Comparison of ENCODE assay signal across 7 cellular contexts in genomic region chr16:678858-679807, GRCh38. TPM values are rescaled to one million over a fixed set of nuclear protein-coding genes. Genes with fewer than 3 reads are reported as not detected.
DNase-seq lines count a peak whose midpoint lies in the region; ATAC-seq and TF ChIP-seq lines count a peak whose summit lies in the region.

No MANE protein-coding gene starts in this region.

- H3K36me3 ChIP-seq in MM.1S (replicated peaks; ENCODE audit: insufficient read depth, low read length) (no peaks in the 10 kb centered on the region), colonic mucosa (peaks cover 6% of the 10 kb centered on the region)

- H3K4me3 ChIP-seq in GM12865 (ENCODE audit: low read depth, low read length) (peak overlapping the region; percentile 62), MM.1S (ENCODE audit: low read length) (no peak overlapping the region), colonic mucosa (peak overlapping the region; percentile 35)

- H2AFZ ChIP-seq in MM.1S (ENCODE audit: low read length) = peak overlapping the region; percentile 58; the same call in 1 of the 2 replicates

- peak overlapping the region; percentile 82 for H3K4me3 Mint-ChIP-seq in T-helper 17 cell

- H3K4me1 ChIP-seq in MM.1S (ENCODE audit: low read length) = peaks cover 8% of the 10 kb centered on the region; the same call in 1 of the 2 replicates
- H3K4me1 ChIP-seq in colonic mucosa = peaks cover 40% of the 10 kb centered on the region

- H3K27me3 ChIP-seq in MM.1S (replicated peaks; ENCODE audit: insufficient read depth, low read length) (no peaks in the 10 kb centered on the region), colonic mucosa (no peaks in the 10 kb centered on the region)

- peaks cover 32% of the 10 kb centered on the region for H3K79me2 ChIP-seq in MM.1S (ENCODE audit: low read length)

- DNase-seq in GM12865 (ENCODE audit: low read depth) (peak; percentile 66), MM.1S (no peak), T-helper 17 cell (peak in 2 of 3 donors; percentile 50 to 53), colonic mucosa (peak; percentile 80), left lobe of liver (ENCODE audit: low spot score) (peak; percentile 84)
- DNase-seq in stimulated activated CD4-positive, alpha-beta T cell treated with anti-CD3 and anti-CD28 coated beads, Interleukin-2, amount 100 ng/mL, for 24 hours = peak; percentile 60 to 68

- intact Hi-C loops in colonic mucosa (cut with DNase I) = no loop called here

- ATAC-seq in T-helper 17 cell (no peak), left lobe of liver (peak; percentile 39), HG02763 (IDR thresholded peaks at IDR 0.05; ENCODE audit: unreplicated experiment) (no peak)

- no peaks in the 10 kb centered on the region for H3K36me3 Mint-ChIP-seq in T-helper 17 cell (ENCODE audit: low read depth)

- TF ChIP-seq CTCF in GM12865 (IDR thresholded peaks at IDR 0.05; ENCODE audit: insufficient read depth, low read depth, low read length, missing control alignments) (no peak), MM.1S (IDR thresholded peaks at IDR 0.05; ENCODE audit: low read length) (no peak), colonic mucosa (IDR thresholded peaks at IDR 0.05) (no peak)

- H3K9me2 ChIP-seq in MM.1S (replicated peaks; ENCODE audit: insufficient read depth, low read length) = no peaks in the 10 kb centered on the region

- peaks cover 26% of the 10 kb centered on the region for H3K4me1 Mint-ChIP-seq in T-helper 17 cell

- H3K27ac ChIP-seq in MM.1S (ENCODE audit: low read length) = no peak overlapping the region
- peak overlapping the region; percentile 57 for H3K27ac ChIP-seq in colonic mucosa

- no peaks in the 10 kb centered on the region for H4K20me1 ChIP-seq in MM.1S (ENCODE audit: insufficient read depth, low read length)

- 0 out of 2 replicates have a peak, but pooled peaks cover 4% of the 10 kb centered on the region for H3F3A ChIP-seq in MM.1S (ENCODE audit: insufficient read depth, low read length)

- H3K27me3 Mint-ChIP-seq in T-helper 17 cell = no peaks in the 10 kb centered on the region

- H3K9ac ChIP-seq in MM.1S (ENCODE audit: low read length) (no peak overlapping the region), colonic mucosa (ENCODE audit: low read depth in 2 of 2, low read length in 2 of 2) (peak overlapping the region; percentile 58 to 62)

- peak overlapping the region; percentile 34 for H3K27ac Mint-ChIP-seq in T-helper 17 cell

- H3K9me3 ChIP-seq in MM.1S (replicated peaks; ENCODE audit: insufficient read depth, low read length) (no peaks in the 10 kb centered on the region), T-helper 17 cell (ENCODE audit: control insufficient read depth, low read length, poor library complexity, severe bottlenecking) (no peaks in the 10 kb centered on the region), colonic mucosa (no peaks in the 10 kb centered on the region)

- H3K4me2 ChIP-seq in MM.1S (ENCODE audit: low read depth, low read length) = peak overlapping the region; percentile 59; the same call in 1 of the 2 replicates

RNA-seq across cellular contexts. Expression of gene STUB1, which starts 1.1 kb away (rescaled TPM):
- total RNA-seq in T-helper 17 cell (10 to 100 TPM; 65.5 to 67.4 TPM), colonic mucosa (100 to 1,000 TPM in 1 of 2 donors, 10 to 100 TPM in 1; 96.7 to 159 TPM), left lobe of liver (56.2 TPM)

RNA-seq across cellular contexts. Expression of gene RHBDL1, which starts 3.7 kb away (rescaled TPM):
- total RNA-seq in T-helper 17 cell (1 to 10 TPM; 5.7 to 5.9 TPM), colonic mucosa (1 to 10 TPM; 4.0 to 5.7 TPM), left lobe of liver (1.1 TPM)

RNA-seq across cellular contexts. Expression of gene JMJD8, which starts 5.0 kb away (rescaled TPM):
- total RNA-seq in T-helper 17 cell (10 to 100 TPM; 28.0 to 36.1 TPM), colonic mucosa (10 to 100 TPM; 40.7 to 72.1 TPM), left lobe of liver (40.5 TPM)

RNA-seq across cellular contexts. Expression of gene WDR24, which starts 11.1 kb away (rescaled TPM):
- total RNA-seq in T-helper 17 cell = 10 to 100 TPM in 1 of 2 donors, 1 to 10 TPM in 1; 9.0 to 11.7 TPM
- total RNA-seq in colonic mucosa = 10 to 100 TPM in 1 of 2 donors, 1 to 10 TPM in 1; 8.5 to 18.8 TPM
- total RNA-seq in left lobe of liver = 12.2 TPM

RNA-seq across cellular contexts. Expression of gene RHOT2, which starts 11.2 kb away (rescaled TPM):
- total RNA-seq in T-helper 17 cell (100 to 1,000 TPM; 190 to 203 TPM), colonic mucosa (100 to 1,000 TPM; 112 to 182 TPM), left lobe of liver (57.9 TPM)
